In the genomic region with DNA sequence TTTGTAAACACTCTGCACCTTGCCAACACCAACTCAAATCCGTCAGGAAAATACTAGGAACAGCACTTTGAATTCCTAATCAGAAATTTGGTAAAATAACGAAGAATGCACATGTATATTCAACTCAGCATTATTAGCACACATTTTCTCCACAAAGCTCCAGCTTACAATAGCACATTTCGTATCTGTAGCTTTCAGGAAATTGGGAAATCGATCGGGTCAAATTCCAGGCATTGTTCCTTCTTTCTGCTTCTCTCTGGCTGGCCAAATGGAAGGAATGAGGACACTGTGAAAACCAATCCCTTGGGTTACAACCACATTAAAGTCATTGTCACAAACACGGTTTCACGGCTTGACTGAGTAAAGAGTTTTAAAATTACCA, we compare ENCODE assay signal across 2 cellular contexts.
A peak's percentile ranks its signal among the peaks of the same experiment; 100 is the strongest.
TF ChIP-seq lines count a peak whose summit lies in the region.

No MANE protein-coding gene starts in this region.

TF ChIP-seq in IMR-90, 13 proteins besides CTCF, POLR2A, EP300 and RAD21:
- TF ChIP-seq BHLHE40 (IDR thresholded peaks at IDR 0.05; ENCODE audit: low read depth, low read length) (no peak), CHD1 (IDR thresholded peaks at IDR 0.05; ENCODE audit: low read depth, low read length) (no peak), MAZ (IDR thresholded peaks at IDR 0.05; ENCODE audit: borderline replicate concordance, low read depth, low read length) (no peak), FOS (IDR thresholded peaks at IDR 0.05; ENCODE audit: low read depth, low read length) (no peak), SMC3 (IDR thresholded peaks at IDR 0.05; ENCODE audit: low read depth, low read length) (no peak), MAFK (IDR thresholded peaks at IDR 0.05; ENCODE audit: low read depth, low read length) (no peak), MXI1 (IDR thresholded peaks at IDR 0.05; ENCODE audit: borderline replicate concordance, low read depth, low read length) (no peak), CEBPB (IDR thresholded peaks at IDR 0.05; ENCODE audit: low read depth, low read length) (no peak), RFX5 (IDR thresholded peaks at IDR 0.05; ENCODE audit: low read depth, low read length) (no peak), RCOR1 (IDR thresholded peaks at IDR 0.05; ENCODE audit: insufficient replicate concordance, low read length) (no peak), NFE2L2 (IDR thresholded peaks at IDR 0.05; ENCODE audit: low read depth, low read length) (no peak)
- TF ChIP-seq, protein P1, sequence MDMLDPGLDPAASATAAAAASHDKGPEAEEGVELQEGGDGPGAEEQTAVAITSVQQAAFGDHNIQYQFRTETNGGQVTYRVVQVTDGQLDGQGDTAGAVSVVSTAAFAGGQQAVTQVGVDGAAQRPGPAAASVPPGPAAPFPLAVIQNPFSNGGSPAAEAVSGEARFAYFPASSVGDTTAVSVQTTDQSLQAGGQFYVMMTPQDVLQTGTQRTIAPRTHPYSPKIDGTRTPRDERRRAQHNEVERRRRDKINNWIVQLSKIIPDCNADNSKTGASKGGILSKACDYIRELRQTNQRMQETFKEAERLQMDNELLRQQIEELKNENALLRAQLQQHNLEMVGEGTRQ (IDR thresholded peaks at IDR 0.05; ENCODE audit: low read depth, low read length), result no peak
- TF ChIP-seq, protein P2, sequence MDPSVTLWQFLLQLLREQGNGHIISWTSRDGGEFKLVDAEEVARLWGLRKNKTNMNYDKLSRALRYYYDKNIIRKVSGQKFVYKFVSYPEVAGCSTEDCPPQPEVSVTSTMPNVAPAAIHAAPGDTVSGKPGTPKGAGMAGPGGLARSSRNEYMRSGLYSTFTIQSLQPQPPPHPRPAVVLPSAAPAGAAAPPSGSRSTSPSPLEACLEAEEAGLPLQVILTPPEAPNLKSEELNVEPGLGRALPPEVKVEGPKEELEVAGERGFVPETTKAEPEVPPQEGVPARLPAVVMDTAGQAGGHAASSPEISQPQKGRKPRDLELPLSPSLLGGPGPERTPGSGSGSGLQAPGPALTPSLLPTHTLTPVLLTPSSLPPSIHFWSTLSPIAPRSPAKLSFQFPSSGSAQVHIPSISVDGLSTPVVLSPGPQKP (IDR thresholded peaks at IDR 0.05; ENCODE audit: borderline replicate concordance, low read depth, low read length), result no peak

TF ChIP-seq in HepG2, 621 proteins besides CTCF, POLR2A, EP300 and RAD21 (continues in another document):
- TF ChIP-seq MED1 (CRISPR knock-in tag; IDR thresholded peaks at IDR 0.05) (no peak; the same call in 1 of the 2 replicates), HMG20B (CRISPR knock-in tag; conservative IDR thresholded peaks at IDR 0.05) (0 out of 2 replicates have a peak, but pooled peaks have one; percentile 41), BHLHE40 (IDR thresholded peaks at IDR 0.05; ENCODE audit: low read length) (no peak), CEBPB (IDR thresholded peaks at IDR 0.05; ENCODE audit: borderline replicate concordance, low read depth, low read length) (peak; percentile 79; the same call in 1 of the 2 replicates), EHMT2 (IDR thresholded peaks at IDR 0.05; ENCODE audit: borderline replicate concordance, low read depth, low read length) (0 out of 2 replicates have a peak, but pooled peaks have one; percentile 77), MIER3 (CRISPR knock-in tag; IDR thresholded peaks at IDR 0.05; ENCODE audit: borderline replicate concordance) (peak; percentile 39; the same call in 1 of the 2 replicates), ISX (CRISPR knock-in tag; conservative IDR thresholded peaks at IDR 0.05) (no peak), ZNF543 (CRISPR knock-in tag; IDR thresholded peaks at IDR 0.05) (no peak), HMG20A (CRISPR knock-in tag; IDR thresholded peaks at IDR 0.05; ENCODE audit: borderline replicate concordance) (peak; percentile 50; the same call in 1 of the 2 replicates), TAF1 (CRISPR knock-in tag; IDR thresholded peaks at IDR 0.05) (peak; percentile 28; the same call in 1 of the 2 replicates), NCOR1 (IDR thresholded peaks at IDR 0.05; ENCODE audit: borderline replicate concordance, low read length) (peak; percentile 80; the same call in 1 of the 2 replicates), TEAD3 (CRISPR knock-in tag; optimal IDR thresholded peaks at IDR 0.05; ENCODE audit: borderline replicate concordance) (peak; percentile 99), IRF2 (CRISPR knock-in tag; IDR thresholded peaks at IDR 0.05) (0 out of 2 replicates have a peak, but pooled peaks have one; percentile 19), ZMYM4 (CRISPR knock-in tag; IDR thresholded peaks at IDR 0.05) (no peak; the same call in 1 of the 2 replicates), LCORL (IDR thresholded peaks at IDR 0.05) (peak; percentile 80), LCORL (CRISPR knock-in tag; IDR thresholded peaks at IDR 0.05) (peak; percentile 89), KLF16 (CRISPR knock-in tag; IDR thresholded peaks at IDR 0.05) (peak in 1 of 2 experiments; percentile 67; a peak in 2 of 4 replicates), SPEN (CRISPR knock-in tag; IDR thresholded peaks at IDR 0.05; ENCODE audit: low read depth) (0 out of 2 replicates have a peak, but pooled peaks have one; percentile 30), ISL2 (CRISPR knock-in tag; IDR thresholded peaks at IDR 0.05) (0 out of 2 replicates have a peak, but pooled peaks have one; percentile 49), GZF1 (CRISPR knock-in tag; IDR thresholded peaks at IDR 0.05) (no peak), ZKSCAN8 (CRISPR knock-in tag; IDR thresholded peaks at IDR 0.05; ENCODE audit: borderline replicate concordance) (peak; percentile 54; the same call in 1 of the 2 replicates), CBX1 (IDR thresholded peaks at IDR 0.05; ENCODE audit: low read depth) (no peak), SOX13 (IDR thresholded peaks at IDR 0.05) (peak; percentile 92), SOX13 (CRISPR knock-in tag; conservative IDR thresholded peaks at IDR 0.05 in 1 of 2, IDR thresholded peaks at IDR 0.05 in 1 of 2) (peak in 1 of 2 experiments; percentile 98; a peak in 2 of 4 replicates), MAFF (IDR thresholded peaks at IDR 0.05; ENCODE audit: low read depth, low read length) (peak; percentile 69), ZSCAN20 (CRISPR knock-in tag; IDR thresholded peaks at IDR 0.05; ENCODE audit: borderline replicate concordance) (no peak), CBX2 (IDR thresholded peaks at IDR 0.05; ENCODE audit: low read depth, low read length) (no peak), CBX2 (CRISPR knock-in tag; IDR thresholded peaks at IDR 0.05; ENCODE audit: low read depth) (no peak), ZNF496 (CRISPR knock-in tag; IDR thresholded peaks at IDR 0.05; ENCODE audit: insufficient replicate concordance) (no peak), MIXL1 (CRISPR knock-in tag; IDR thresholded peaks at IDR 0.05) (peak; percentile 94), ZNF614 (CRISPR knock-in tag; IDR thresholded peaks at IDR 0.05; ENCODE audit: borderline replicate concordance) (peak; percentile 62), MYNN (CRISPR knock-in tag; IDR thresholded peaks at IDR 0.05; ENCODE audit: low read depth) (no peak), MEF2D (CRISPR knock-in tag; IDR thresholded peaks at IDR 0.05) (no peak), HNF4G (IDR thresholded peaks at IDR 0.05; ENCODE audit: borderline replicate concordance, low read depth, low read length) (peak; percentile 86), HNF4G (CRISPR knock-in tag; IDR thresholded peaks at IDR 0.05; ENCODE audit: borderline replicate concordance, low read depth) (peak; percentile 58; the same call in 1 of the 2 replicates)
- TF ChIP-seq, protein P3, sequence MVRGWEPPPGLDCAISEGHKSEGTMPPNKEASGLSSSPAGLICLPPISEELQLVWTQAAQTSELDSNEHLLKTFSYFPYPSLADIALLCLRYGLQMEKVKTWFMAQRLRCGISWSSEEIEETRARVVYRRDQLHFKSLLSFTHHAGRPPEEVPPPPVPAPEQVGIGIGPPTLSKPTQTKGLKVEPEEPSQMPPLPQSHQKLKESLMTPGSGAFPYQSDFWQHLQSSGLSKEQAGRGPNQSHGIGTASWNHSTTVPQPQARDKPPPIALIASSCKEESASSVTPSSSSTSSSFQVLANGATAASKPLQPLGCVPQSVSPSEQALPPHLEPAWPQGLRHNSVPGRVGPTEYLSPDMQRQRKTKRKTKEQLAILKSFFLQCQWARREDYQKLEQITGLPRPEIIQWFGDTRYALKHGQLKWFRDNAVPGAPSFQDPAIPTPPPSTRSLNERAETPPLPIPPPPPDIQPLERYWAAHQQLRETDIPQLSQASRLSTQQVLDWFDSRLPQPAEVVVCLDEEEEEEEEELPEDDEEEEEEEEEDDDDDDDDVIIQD (CRISPR knock-in tag; IDR thresholded peaks at IDR 0.05; ENCODE audit: low read depth), result peak; percentile 84; the same call in 1 of the 2 replicates
- TF ChIP-seq, protein P4, sequence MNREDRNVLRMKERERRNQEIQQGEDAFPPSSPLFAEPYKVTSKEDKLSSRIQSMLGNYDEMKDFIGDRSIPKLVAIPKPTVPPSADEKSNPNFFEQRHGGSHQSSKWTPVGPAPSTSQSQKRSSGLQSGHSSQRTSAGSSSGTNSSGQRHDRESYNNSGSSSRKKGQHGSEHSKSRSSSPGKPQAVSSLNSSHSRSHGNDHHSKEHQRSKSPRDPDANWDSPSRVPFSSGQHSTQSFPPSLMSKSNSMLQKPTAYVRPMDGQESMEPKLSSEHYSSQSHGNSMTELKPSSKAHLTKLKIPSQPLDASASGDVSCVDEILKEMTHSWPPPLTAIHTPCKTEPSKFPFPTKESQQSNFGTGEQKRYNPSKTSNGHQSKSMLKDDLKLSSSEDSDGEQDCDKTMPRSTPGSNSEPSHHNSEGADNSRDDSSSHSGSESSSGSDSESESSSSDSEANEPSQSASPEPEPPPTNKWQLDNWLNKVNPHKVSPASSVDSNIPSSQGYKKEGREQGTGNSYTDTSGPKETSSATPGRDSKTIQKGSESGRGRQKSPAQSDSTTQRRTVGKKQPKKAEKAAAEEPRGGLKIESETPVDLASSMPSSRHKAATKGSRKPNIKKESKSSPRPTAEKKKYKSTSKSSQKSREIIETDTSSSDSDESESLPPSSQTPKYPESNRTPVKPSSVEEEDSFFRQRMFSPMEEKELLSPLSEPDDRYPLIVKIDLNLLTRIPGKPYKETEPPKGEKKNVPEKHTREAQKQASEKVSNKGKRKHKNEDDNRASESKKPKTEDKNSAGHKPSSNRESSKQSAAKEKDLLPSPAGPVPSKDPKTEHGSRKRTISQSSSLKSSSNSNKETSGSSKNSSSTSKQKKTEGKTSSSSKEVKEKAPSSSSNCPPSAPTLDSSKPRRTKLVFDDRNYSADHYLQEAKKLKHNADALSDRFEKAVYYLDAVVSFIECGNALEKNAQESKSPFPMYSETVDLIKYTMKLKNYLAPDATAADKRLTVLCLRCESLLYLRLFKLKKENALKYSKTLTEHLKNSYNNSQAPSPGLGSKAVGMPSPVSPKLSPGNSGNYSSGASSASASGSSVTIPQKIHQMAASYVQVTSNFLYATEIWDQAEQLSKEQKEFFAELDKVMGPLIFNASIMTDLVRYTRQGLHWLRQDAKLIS (CRISPR knock-in tag; IDR thresholded peaks at IDR 0.05), result no peak; the same call in 1 of the 2 replicates
- TF ChIP-seq, protein P5, sequence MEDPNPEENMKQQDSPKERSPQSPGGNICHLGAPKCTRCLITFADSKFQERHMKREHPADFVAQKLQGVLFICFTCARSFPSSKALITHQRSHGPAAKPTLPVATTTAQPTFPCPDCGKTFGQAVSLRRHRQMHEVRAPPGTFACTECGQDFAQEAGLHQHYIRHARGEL (CRISPR knock-in tag; IDR thresholded peaks at IDR 0.05), result no peak
- TF ChIP-seq, protein P6, sequence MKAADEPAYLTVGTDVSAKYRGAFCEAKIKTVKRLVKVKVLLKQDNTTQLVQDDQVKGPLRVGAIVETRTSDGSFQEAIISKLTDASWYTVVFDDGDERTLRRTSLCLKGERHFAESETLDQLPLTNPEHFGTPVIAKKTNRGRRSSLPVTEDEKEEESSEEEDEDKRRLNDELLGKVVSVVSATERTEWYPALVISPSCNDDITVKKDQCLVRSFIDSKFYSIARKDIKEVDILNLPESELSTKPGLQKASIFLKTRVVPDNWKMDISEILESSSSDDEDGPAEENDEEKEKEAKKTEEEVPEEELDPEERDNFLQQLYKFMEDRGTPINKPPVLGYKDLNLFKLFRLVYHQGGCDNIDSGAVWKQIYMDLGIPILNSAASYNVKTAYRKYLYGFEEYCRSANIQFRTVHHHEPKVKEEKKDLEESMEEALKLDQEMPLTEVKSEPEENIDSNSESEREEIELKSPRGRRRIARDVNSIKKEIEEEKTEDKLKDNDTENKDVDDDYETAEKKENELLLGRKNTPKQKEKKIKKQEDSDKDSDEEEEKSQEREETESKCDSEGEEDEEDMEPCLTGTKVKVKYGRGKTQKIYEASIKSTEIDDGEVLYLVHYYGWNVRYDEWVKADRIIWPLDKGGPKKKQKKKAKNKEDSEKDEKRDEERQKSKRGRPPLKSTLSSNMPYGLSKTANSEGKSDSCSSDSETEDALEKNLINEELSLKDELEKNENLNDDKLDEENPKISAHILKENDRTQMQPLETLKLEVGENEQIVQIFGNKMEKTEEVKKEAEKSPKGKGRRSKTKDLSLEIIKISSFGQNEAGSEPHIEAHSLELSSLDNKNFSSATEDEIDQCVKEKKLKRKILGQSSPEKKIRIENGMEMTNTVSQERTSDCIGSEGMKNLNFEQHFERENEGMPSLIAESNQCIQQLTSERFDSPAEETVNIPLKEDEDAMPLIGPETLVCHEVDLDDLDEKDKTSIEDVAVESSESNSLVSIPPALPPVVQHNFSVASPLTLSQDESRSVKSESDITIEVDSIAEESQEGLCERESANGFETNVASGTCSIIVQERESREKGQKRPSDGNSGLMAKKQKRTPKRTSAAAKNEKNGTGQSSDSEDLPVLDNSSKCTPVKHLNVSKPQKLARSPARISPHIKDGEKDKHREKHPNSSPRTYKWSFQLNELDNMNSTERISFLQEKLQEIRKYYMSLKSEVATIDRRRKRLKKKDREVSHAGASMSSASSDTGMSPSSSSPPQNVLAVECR (CRISPR knock-in tag; IDR thresholded peaks at IDR 0.05; ENCODE audit: borderline replicate concordance), result 0 out of 2 replicates have a peak, but pooled peaks have one; percentile 3
- TF ChIP-seq, protein P7, sequence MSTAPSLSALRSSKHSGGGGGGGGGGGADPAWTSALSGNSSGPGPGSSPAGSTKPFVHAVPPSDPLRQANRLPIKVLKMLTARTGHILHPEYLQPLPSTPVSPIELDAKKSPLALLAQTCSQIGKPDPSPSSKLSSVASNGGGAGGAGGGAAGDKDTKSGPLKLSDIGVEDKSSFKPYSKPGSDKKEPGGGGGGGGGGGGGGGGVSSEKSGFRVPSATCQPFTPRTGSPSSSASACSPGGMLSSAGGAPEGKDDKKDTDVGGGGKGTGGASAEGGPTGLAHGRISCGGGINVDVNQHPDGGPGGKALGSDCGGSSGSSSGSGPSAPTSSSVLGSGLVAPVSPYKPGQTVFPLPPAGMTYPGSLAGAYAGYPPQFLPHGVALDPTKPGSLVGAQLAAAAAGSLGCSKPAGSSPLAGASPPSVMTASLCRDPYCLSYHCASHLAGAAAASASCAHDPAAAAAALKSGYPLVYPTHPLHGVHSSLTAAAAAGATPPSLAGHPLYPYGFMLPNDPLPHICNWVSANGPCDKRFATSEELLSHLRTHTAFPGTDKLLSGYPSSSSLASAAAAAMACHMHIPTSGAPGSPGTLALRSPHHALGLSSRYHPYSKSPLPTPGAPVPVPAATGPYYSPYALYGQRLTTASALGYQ (CRISPR knock-in tag; IDR thresholded peaks at IDR 0.05), result no peak
- TF ChIP-seq, protein P8, sequence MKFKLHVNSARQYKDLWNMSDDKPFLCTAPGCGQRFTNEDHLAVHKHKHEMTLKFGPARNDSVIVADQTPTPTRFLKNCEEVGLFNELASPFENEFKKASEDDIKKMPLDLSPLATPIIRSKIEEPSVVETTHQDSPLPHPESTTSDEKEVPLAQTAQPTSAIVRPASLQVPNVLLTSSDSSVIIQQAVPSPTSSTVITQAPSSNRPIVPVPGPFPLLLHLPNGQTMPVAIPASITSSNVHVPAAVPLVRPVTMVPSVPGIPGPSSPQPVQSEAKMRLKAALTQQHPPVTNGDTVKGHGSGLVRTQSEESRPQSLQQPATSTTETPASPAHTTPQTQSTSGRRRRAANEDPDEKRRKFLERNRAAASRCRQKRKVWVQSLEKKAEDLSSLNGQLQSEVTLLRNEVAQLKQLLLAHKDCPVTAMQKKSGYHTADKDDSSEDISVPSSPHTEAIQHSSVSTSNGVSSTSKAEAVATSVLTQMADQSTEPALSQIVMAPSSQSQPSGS (CRISPR knock-in tag; IDR thresholded peaks at IDR 0.05), result no peak
